8 cellular contexts compared by ENCODE assay signal in the genomic region with DNA sequence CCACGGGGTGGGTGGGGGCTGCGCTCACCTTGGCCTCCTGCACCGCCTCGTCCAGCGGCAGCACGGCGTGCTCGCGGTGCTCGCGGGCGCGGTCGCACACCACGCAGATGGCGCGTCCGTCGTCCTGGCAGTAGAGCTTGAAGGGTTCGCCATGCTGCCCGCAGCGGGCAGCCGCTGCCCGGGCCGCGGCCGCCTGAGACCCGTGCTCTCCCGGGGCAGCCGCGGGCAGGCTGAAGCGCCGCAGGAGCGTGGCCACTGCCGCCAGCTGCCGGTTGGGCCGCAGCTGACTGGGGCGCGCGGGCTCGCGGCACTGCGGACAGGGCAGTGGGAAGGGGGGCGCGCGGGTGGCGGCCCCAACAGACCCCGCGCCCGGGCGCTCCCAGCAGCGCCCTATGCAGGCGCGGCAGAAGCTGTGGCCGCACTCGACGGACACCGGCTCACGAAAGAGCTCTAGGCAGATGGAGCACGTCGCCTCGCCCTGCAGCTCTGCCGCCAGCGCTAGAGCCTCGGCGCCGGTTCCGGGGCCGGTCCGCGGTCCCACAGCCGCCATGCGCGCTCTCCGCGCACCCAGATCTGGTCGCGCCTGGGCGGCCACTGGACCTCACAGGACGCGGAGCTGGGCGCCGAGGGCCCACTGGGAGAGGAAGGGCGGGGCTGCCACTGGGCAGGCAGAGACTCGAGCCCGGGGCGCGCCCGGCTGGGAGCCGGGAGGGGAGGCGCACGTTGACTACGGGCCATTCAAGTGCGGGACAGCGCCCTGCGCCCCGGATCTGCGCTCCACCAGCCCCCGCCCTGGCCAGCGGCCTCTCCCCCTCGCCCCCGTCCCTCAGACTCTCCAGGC. TPM values are rescaled to one million over a fixed set of nuclear protein-coding genes. Genes with fewer than 3 reads are reported as not detected.
DNase-seq lines count a peak whose midpoint lies in the region; ATAC-seq, FAIRE-seq and TF ChIP-seq lines count a peak whose summit lies in the region.

A gene (minus strand): TSS at position 636 of the 841 bp plus-strand sequence. CDS start 86 bp downstream, at position 550.

- no peak for ATAC-seq in HG03520 (IDR thresholded peaks at IDR 0.05; ENCODE audit: unreplicated experiment)

- FAIRE-seq in D721Med (lab: Jason Lieb, UNC): no peak

- H3K4me3 Mint-ChIP-seq in endodermal cell: peak within 1 kb of the TSS; percentile 87

- CTCF ChIA-PET in RWPE1 (lab: Yijun Ruan, JAX): interaction anchor here (1.0 to 2.1 kb wide), 4 partner anchors 11 to 21 kb away, joined by 3 to 10 read pairs (median 4); no protein-coding TSS in a partner anchor

- H3K27me3 Mint-ChIP-seq in endodermal cell (ENCODE audit: insufficient read depth): peaks cover 68% of the 10 kb centered on the region

- H3K9me3 ChIP-seq in endodermal cell (ENCODE audit: control insufficient read depth, low read length): no peaks in the 10 kb centered on the region

- POLR2A ChIA-PET in RWPE1 (lab: Yijun Ruan, JAX; ENCODE audit: low non-redundant PET): interaction anchor here (0.7 to 1.5 kb wide), 6 partner anchors 11 to 38 kb away, joined by 3 to 15 read pairs (median 5); no protein-coding TSS in a partner anchor

- peak within 1 kb of the TSS; percentile 98 for H3K4me3 ChIP-seq in endodermal cell (ENCODE audit: low read length)

- TF ChIP-seq CTCF in RWPE1 (conservative IDR thresholded peaks at IDR 0.05; ENCODE audit: low read depth) (no peak), endodermal cell (conservative IDR thresholded peaks at IDR 0.05) (no peak), D721Med (IDR thresholded peaks at IDR 0.05; ENCODE audit: insufficient read depth, missing control alignments) (no peak)

- peak within 1 kb of the TSS; percentile 1 for H3K9ac ChIP-seq in endodermal cell (ENCODE audit: extremely low read depth, low read length, poor library complexity, severe bottlenecking)

- H3K36me3 ChIP-seq in endodermal cell (ENCODE audit: control insufficient read depth, insufficient read depth, low read length): no peaks in the 10 kb centered on the region

- peaks cover 6% of the 10 kb centered on the region for H3K4me1 Mint-ChIP-seq in endodermal cell

- no peaks in the 10 kb centered on the region for H3K36me3 Mint-ChIP-seq in endodermal cell (ENCODE audit: low read depth)

- WGBS in endodermal cell (ENCODE audit: insufficient coverage in 1 of 2, insufficient read length in 1 of 2), 2 experiments: 1% methylated on average over 24 to 102 of the region's 102 CpGs

- no peaks in the 10 kb centered on the region for H3K9me3 Mint-ChIP-seq in endodermal cell

- no peaks in the 10 kb centered on the region for H3K4me1 ChIP-seq in endodermal cell (ENCODE audit: control insufficient read depth, insufficient read depth, low read length)

- H3K27me3 ChIP-seq in endodermal cell (ENCODE audit: control insufficient read depth, insufficient read depth, low read length, poor library complexity, severe bottlenecking): peaks cover 66% of the 10 kb centered on the region

- no peak within 1 kb of the TSS for H3K27ac Mint-ChIP-seq in endodermal cell

- H3K27ac ChIP-seq in RWPE1: peak within 1 kb of the TSS; percentile 96
- H3K27ac ChIP-seq in endodermal cell (ENCODE audit: low read depth, low read length): no peak within 1 kb of the TSS

- peak; percentile 43 for DNase-seq in ELF-1 (ENCODE audit: low read depth, low spot score)
- DNase-seq in RWPE1 (ENCODE audit: low spot score): peak; percentile 69
- DNase-seq in endodermal cell: peak; percentile 81
- peak; percentile 75 for DNase-seq in myocyte (ENCODE audit: low read depth)
- no peak for DNase-seq in D721Med (ENCODE audit: insufficient read length, low spot score)
- DNase-seq in DMS53 treated with DMSO at 0.1 percent for 48 hours (lab: John Stamatoyannopoulos, UW; ENCODE audit: unreplicated experiment): no peak
- no peak for DNase-seq in NOMO-1 treated with DMSO at 0.1 percent for 48 hours (lab: John Stamatoyannopoulos, UW; ENCODE audit: unreplicated experiment)

RNA-seq across cellular contexts. Expression of the gene that starts here (rescaled TPM):
- total RNA-seq in endodermal cell: not detected
- polyA plus RNA-seq in endodermal cell (2013, experiment 1 of 2): 0.21 TPM
- 0.29 TPM for polyA plus RNA-seq in endodermal cell (2013, experiment 2 of 2)
- 8.9 and 18.8 TPM in 2 replicates for total RNA-seq in myocyte
- polyA plus RNA-seq in myocyte (2012): 0.96 TPM

Comparison
In these comparisons a context has a peak if more than half of its experiments do, and no peak if none do; other contexts are left out.
1. Peak in DNase-seq, H3K4me3 ChIP-seq and H3K9ac ChIP-seq in endodermal cell; RNA of the gene not detected or under 1 TPM.
2. DNase-seq: peak in ELF-1 (single experiment), RWPE1 (single experiment) and myocyte (single experiment); none in D721Med (single experiment), DMS53 treated with DMSO at 0.1 percent for 48 hours (single experiment) and NOMO-1 treated with DMSO at 0.1 percent for 48 hours (single experiment).